ENCODE assay signal across 1 cellular context in genomic region chr1:1116701-1117468, GRCh38.
TF ChIP-seq lines count a peak whose summit lies in the region.

No MANE protein-coding gene starts in this region.

TF ChIP-seq in K562, 482 proteins besides CTCF, POLR2A, EP300 and RAD21:
- TF ChIP-seq ZNF431 (CRISPR knock-in tag; IDR thresholded peaks at IDR 0.05) (0 out of 2 replicates have a peak, but pooled peaks have one; percentile 28), KDM2B (CRISPR knock-in tag; IDR thresholded peaks at IDR 0.05) (0 out of 2 replicates have a peak, but pooled peaks have one; percentile 28), ID3 (CRISPR knock-in tag; IDR thresholded peaks at IDR 0.05) (no peak), ID3 (tag; IDR thresholded peaks at IDR 0.05) (0 out of 2 replicates have a peak, but pooled peaks have one; percentile 9), FOXK2 (conservative IDR thresholded peaks at IDR 0.05 in 1 of 2, IDR thresholded peaks at IDR 0.05 in 1 of 2; ENCODE audit: low read depth in 2 of 2) (no peak), SAP30 (IDR thresholded peaks at IDR 0.05; ENCODE audit: borderline replicate concordance, insufficient read depth, low read depth, low read length, poor library complexity, severe bottlenecking) (peak; percentile 11), PHB (CRISPR knock-in tag; IDR thresholded peaks at IDR 0.05) (peak; percentile 50; the same call in 1 of the 2 replicates), RBBP5 (IDR thresholded peaks at IDR 0.05; ENCODE audit: borderline replicate concordance, insufficient read depth, low read length, poor library complexity, severe bottlenecking) (peak; percentile 10), HNRNPK (IDR thresholded peaks at IDR 0.05; ENCODE audit: low read depth, low read length, poor library complexity, severe bottlenecking) (peak; percentile 99), ZSCAN29 (IDR thresholded peaks at IDR 0.05) (0 out of 2 replicates have a peak, but pooled peaks have one; percentile 43), ZNF740 (CRISPR knock-in tag; IDR thresholded peaks at IDR 0.05) (peak; percentile 69; the same call in 1 of the 2 replicates), ZNF740 (tag; IDR thresholded peaks at IDR 0.05) (no peak; a peak in 1 of 4 replicates), SMC3 (conservative IDR thresholded peaks at IDR 0.05; ENCODE audit: insufficient read depth, low read depth, low read length) (0 out of 2 replicates have a peak, but pooled peaks have one; percentile 7), NFIC (IDR thresholded peaks at IDR 0.05) (no peak), TARDBP (IDR thresholded peaks at IDR 0.05) (0 out of 2 replicates have a peak, but pooled peaks have one; percentile 44), RBFOX2 (IDR thresholded peaks at IDR 0.05; ENCODE audit: low read depth, low read length) (no peak), ETS2 (tag; IDR thresholded peaks at IDR 0.05; ENCODE audit: borderline replicate concordance, poor library complexity, severe bottlenecking) (peak; percentile 33), PCBP1 (IDR thresholded peaks at IDR 0.05; ENCODE audit: low read depth, low read length, poor library complexity, severe bottlenecking) (peak; percentile 99)
- TF ChIP-seq, protein P1, sequence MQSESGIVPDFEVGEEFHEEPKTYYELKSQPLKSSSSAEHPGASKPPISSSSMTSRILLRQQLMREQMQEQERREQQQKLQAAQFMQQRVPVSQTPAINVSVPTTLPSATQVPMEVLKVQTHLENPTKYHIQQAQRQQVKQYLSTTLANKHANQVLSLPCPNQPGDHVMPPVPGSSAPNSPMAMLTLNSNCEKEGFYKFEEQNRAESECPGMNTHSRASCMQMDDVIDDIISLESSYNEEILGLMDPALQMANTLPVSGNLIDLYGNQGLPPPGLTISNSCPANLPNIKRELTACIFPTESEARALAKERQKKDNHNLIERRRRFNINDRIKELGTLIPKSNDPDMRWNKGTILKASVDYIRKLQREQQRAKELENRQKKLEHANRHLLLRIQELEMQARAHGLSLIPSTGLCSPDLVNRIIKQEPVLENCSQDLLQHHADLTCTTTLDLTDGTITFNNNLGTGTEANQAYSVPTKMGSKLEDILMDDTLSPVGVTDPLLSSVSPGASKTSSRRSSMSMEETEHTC (IDR thresholded peaks at IDR 0.05): no peak
